ENCODE assay signal across 8 cellular contexts in the genomic region with DNA sequence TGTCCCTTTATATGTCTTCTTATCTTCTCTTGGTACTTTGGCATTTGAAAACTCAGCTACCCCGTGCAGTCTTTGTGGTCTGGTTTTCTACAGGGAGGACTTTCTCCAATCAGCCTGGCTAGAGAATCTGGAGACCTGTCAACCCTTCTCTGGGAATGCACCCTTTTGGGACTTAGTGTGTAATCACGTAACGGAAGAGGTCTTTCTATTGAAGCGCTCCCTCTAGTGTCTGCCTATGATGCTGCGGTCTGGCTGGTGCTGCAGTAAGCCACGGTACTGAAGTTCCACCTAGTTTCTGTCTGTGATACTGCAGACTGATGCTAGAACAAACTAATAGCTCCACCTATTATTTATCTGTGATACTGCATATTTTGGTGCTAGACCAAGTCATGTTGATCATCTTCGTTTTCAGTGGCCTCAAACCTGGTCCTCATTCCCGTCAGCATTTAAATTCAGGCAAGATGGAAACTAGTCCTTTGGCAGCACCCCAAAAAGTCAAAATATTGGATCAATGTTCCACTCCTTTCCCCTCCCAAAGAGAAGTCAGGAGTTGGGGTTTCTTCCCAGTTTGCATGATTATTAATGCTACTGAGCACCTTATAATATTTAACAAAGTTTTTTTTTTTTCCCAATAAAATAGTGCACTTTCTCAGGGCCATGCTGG. TPM values are rescaled to one million over a fixed set of nuclear protein-coding genes. Genes with fewer than 3 reads are reported as not detected.
A peak's percentile ranks its signal among the peaks of the same experiment; 100 is the strongest.
DNase-seq lines count a peak whose midpoint lies in the region; ATAC-seq and TF ChIP-seq lines count a peak whose summit lies in the region.

No MANE protein-coding gene starts in this region.

- H3K4me1 Mint-ChIP-seq in activated T-cell treated with anti-CD3 and anti-CD28 coated beads, Interleukin-2, amount 50 U/mL, for 72 hours (ENCODE audit: low read depth): peaks cover 7% of the 10 kb centered on the region

- in situ Hi-C loops in HAP-1 (cut with MboI; ENCODE audit: low sequenced_read_pairs): no loop called here

- no peaks in the 10 kb centered on the region for H3F3A ChIP-seq in Loucy (ENCODE audit: low read depth)

- H3K9me2 ChIP-seq in Loucy (replicated peaks; ENCODE audit: low read depth, low read length): no peaks in the 10 kb centered on the region

- peak; percentile 98 to 100 for ATAC-seq in activated T-cell treated with anti-CD3 and anti-CD28 coated beads, Interleukin-2, amount 50 U/mL, for 72 hours (replicated peaks in 1 of 2)

- H3K27me3 ChIP-seq in HAP-1 (ENCODE audit: low read depth) (no peaks in the 10 kb centered on the region), Loucy (ENCODE audit: insufficient read depth, low read length, poor library complexity, severe bottlenecking) (peaks cover 13% of the 10 kb centered on the region), thyroid gland (no peaks in the 10 kb centered on the region)

- H2AFZ ChIP-seq in Loucy (ENCODE audit: low read length): no peak overlapping the region

- no peaks in the 10 kb centered on the region for H3K9me3 Mint-ChIP-seq in activated T-cell treated with anti-CD3 and anti-CD28 coated beads, Interleukin-2, amount 50 U/mL, for 72 hours

- H3K4me3 ChIP-seq in HAP-1: no peak overlapping the region
- H3K4me3 ChIP-seq in Loucy (ENCODE audit: low read length, poor library complexity, severe bottlenecking): no peak overlapping the region
- H3K4me3 ChIP-seq in fibroblast of the aortic adventitia (ENCODE audit: low read depth, low read length): no peak overlapping the region
- H3K4me3 ChIP-seq in thyroid gland (replicated peaks in 1 of 3): no peak overlapping the region

- H3K4me1 ChIP-seq in HAP-1 (no peaks in the 10 kb centered on the region), Loucy (ENCODE audit: insufficient read depth, low read length, poor library complexity, severe bottlenecking) (no peaks in the 10 kb centered on the region), thyroid gland (no peaks in the 10 kb centered on the region)

- DNase-seq in GM03348 (ENCODE audit: low spot score) (peak; percentile 88), HAP-1 (ENCODE audit: low spot score in 2 of 2) (peak; percentile 82), RPMI7951 (ENCODE audit: low read depth) (peak; percentile 96), fibroblast of the aortic adventitia (ENCODE audit: low read depth) (peak; percentile 92), non-pigmented ciliary epithelial cell (ENCODE audit: low read depth) (peak; percentile 81), thyroid gland (peak; percentile 62 to 68)
- peak; percentile 76 for DNase-seq in activated T-cell treated with anti-CD3 and anti-CD28 coated beads, Interleukin-2, amount 50 U/mL, for 72 hours

- intact Hi-C loops in thyroid gland (cut with DNase I): no loop called here

- H3K36me3 Mint-ChIP-seq in activated T-cell treated with anti-CD3 and anti-CD28 coated beads, Interleukin-2, amount 50 U/mL, for 72 hours (ENCODE audit: insufficient read depth in 2 of 2): peaks cover 2 to 3% of the 10 kb centered on the region in 2 donors

- no peak overlapping the region for H3K4me3 Mint-ChIP-seq in activated T-cell treated with anti-CD3 and anti-CD28 coated beads, Interleukin-2, amount 50 U/mL, for 72 hours

- TF ChIP-seq CTCF in Loucy (conservative IDR thresholded peaks at IDR 0.05; ENCODE audit: low read length) (peak; percentile 100), fibroblast of the aortic adventitia (IDR thresholded peaks at IDR 0.05; ENCODE audit: insufficient read depth, low read length) (peak; percentile 99), thyroid gland (IDR thresholded peaks at IDR 0.05) (peak; percentile 34 to 86 (median 78))

- no peaks in the 10 kb centered on the region for H3K79me2 ChIP-seq in Loucy (ENCODE audit: insufficient read depth, low read length)

- 2 to 3% methylated on average over 8 of the region's 8 CpGs for WGBS in thyroid gland, 2 donors

- TF ChIP-seq POLR2A in thyroid gland (IDR thresholded peaks at IDR 0.05): no peak

- no peak overlapping the region for H3K4me2 ChIP-seq in Loucy (ENCODE audit: low read depth, low read length, poor library complexity, severe bottlenecking)

- peak overlapping the region; percentile 68 for H3K27ac Mint-ChIP-seq in activated T-cell treated with anti-CD3 and anti-CD28 coated beads, Interleukin-2, amount 50 U/mL, for 72 hours

- H3K9me3 ChIP-seq in HAP-1 (no peaks in the 10 kb centered on the region), Loucy (ENCODE audit: insufficient read depth, low read depth, low read length) (peaks cover 5% of the 10 kb centered on the region; the same call in 1 of the 2 replicates), thyroid gland (no peaks in the 10 kb centered on the region)

- H4K20me1 ChIP-seq in Loucy (ENCODE audit: insufficient read depth, low read length, poor library complexity, severe bottlenecking): no peaks in the 10 kb centered on the region

- H3K36me3 ChIP-seq in HAP-1 (replicated peaks) (no peaks in the 10 kb centered on the region), Loucy (ENCODE audit: insufficient read depth, low read length) (no peaks in the 10 kb centered on the region), thyroid gland (no peaks in the 10 kb centered on the region)

- H3K27ac ChIP-seq in thyroid gland: no peak overlapping the region

- no peak overlapping the region for H3K9ac ChIP-seq in Loucy (ENCODE audit: low read depth, low read length, poor library complexity, severe bottlenecking)

- H3K27me3 Mint-ChIP-seq in activated T-cell treated with anti-CD3 and anti-CD28 coated beads, Interleukin-2, amount 50 U/mL, for 72 hours (ENCODE audit: low read depth): peaks cover 29% of the 10 kb centered on the region

RNA-seq across cellular contexts. Expression of gene SIRPB2, which starts 12.5 kb away (rescaled TPM):
- total RNA-seq in RPMI7951 (2014; rRNA removed; shearing (Covaris generic)): not detected in 2 replicates
- total RNA-seq in activated T-cell treated with anti-CD3 and anti-CD28 coated beads, Interleukin-2, amount 50 U/mL, for 72 hours: not detected
- total RNA-seq in fibroblast of the aortic adventitia (ENCODE audit: low replicate concordance) (not detected in 2 replicates), thyroid gland (1 to 10 TPM; 1.3 to 4.5 (median 2.3) TPM)

RNA-seq across cellular contexts. Expression of gene NSFL1C, which starts 37.0 kb away (rescaled TPM):
- 35.2 and 44.1 TPM in 2 replicates for total RNA-seq in RPMI7951 (2014; rRNA removed; shearing (Covaris generic))
- total RNA-seq in activated T-cell treated with anti-CD3 and anti-CD28 coated beads, Interleukin-2, amount 50 U/mL, for 72 hours: 10 to 100 TPM; 57.9 to 75.4 TPM
- 24.1 and 26.9 TPM in 2 replicates for total RNA-seq in fibroblast of the aortic adventitia (ENCODE audit: low replicate concordance)
- total RNA-seq in thyroid gland: 10 to 100 TPM; 42.2 to 51.3 (median 48.8) TPM

RNA-seq across cellular contexts. Expression of gene SIRPD, which starts 53.8 kb away (rescaled TPM):
- 0.36 and 0.68 TPM in 2 replicates for total RNA-seq in RPMI7951 (2014; rRNA removed; shearing (Covaris generic))
- not detected for total RNA-seq in activated T-cell treated with anti-CD3 and anti-CD28 coated beads, Interleukin-2, amount 50 U/mL, for 72 hours
- total RNA-seq in fibroblast of the aortic adventitia (ENCODE audit: low replicate concordance): not detected in 2 replicates
- total RNA-seq in thyroid gland: not detected
